ENCODE assay signal across 8 cellular contexts in genomic region chr3:58585005-58585786, GRCh38. TPM values are rescaled to one million over a fixed set of nuclear protein-coding genes. Genes with fewer than 3 reads are reported as not detected.
DNase-seq lines count a peak whose midpoint lies in the region; ATAC-seq, FAIRE-seq and TF ChIP-seq lines count a peak whose summit lies in the region.

No MANE protein-coding gene starts in this region.

- peak; percentile 48 for DNase-seq in A172 (ENCODE audit: low spot score)
- peak; percentile 55 for DNase-seq in NCI-H510A (lab: John Stamatoyannopoulos, UW)
- peak; percentile 3 to 8 for DNase-seq in activated CD8-positive, alpha-beta memory T cell treated with anti-CD3 and anti-CD28 coated beads for 1 hour (ENCODE audit: extremely low read depth in 1 of 2, low read depth in 1 of 2)
- DNase-seq in H1 (ENCODE audit: low read depth in 1 of 2, low spot score in 2 of 2) = peak in 1 of 2 experiments; percentile 88
- peak; percentile 88 for DNase-seq in mesendoderm
- peak; percentile 17 for DNase-seq in stimulated activated CD8-positive, alpha-beta memory T cell treated with anti-CD3 and anti-CD28 coated beads, Interleukin-12 subunit alpha, Interleukin-12 subunit beta, amount 100 ng/mL, for 24 hours (ENCODE audit: extremely low read depth)

- 0 out of 3 replicates have a peak, but pooled peaks of 1 of the 2 experiments have one; percentile 36 for TF ChIP-seq EP300 in H1 (IDR thresholded peaks at IDR 0.05; ENCODE audit: borderline replicate concordance in 1 of 2, low read depth in 2 of 2, low read length in 2 of 2)

- CTCF ChIA-PET in H1 (lab: Charles Lee; ENCODE audit: partially characterized antibody) = interaction anchor here (1.0 to 40.0 kb wide), 11 partner anchors 9 to 60 kb away, joined by 3 to 994 read pairs (median 6); no protein-coding TSS in a partner anchor

- H2BK15ac ChIP-seq in H1 (ENCODE audit: low read length) (0 out of 2 replicates have a peak overlapping the region, but pooled peaks have one; percentile 53), mesendoderm (replicated peaks; ENCODE audit: low read depth) (no peak overlapping the region)

- no peak overlapping the region for H2BK5ac ChIP-seq in H1 (ENCODE audit: low read depth, low read length)
- H2BK5ac ChIP-seq in mesendoderm (ENCODE audit: low read length) = no peak overlapping the region

- H3K36me3 ChIP-seq in H1 (ENCODE audit: control insufficient read depth in 2 of 4, insufficient read depth in 4 of 4, low read length in 3 of 4) (no peaks in the 10 kb centered on the region), mesendoderm (ENCODE audit: control insufficient read depth, insufficient read depth, low read length) (no peaks in the 10 kb centered on the region)

- H3K4me3 ChIP-seq in H1 (ENCODE audit: extremely low read depth in 1 of 4, insufficient read depth in 2 of 4, low read depth in 3 of 4, low read length in 4 of 4) (peak overlapping the region; percentile 5 to 47 (median 18); a peak in 6 of 8 replicates), mesendoderm (ENCODE audit: low read length) (peak overlapping the region; percentile 18)

- H3K9me3 ChIP-seq in H1 (ENCODE audit: insufficient read depth in 2 of 2, low read depth in 1 of 2, low read length in 1 of 2) = no peaks in the 10 kb centered on the region

- no peak overlapping the region for H3K56ac ChIP-seq in H1 (replicated peaks; ENCODE audit: insufficient read length, low read depth, low read length)
- peak overlapping the region; percentile 75 for H3K56ac ChIP-seq in mesendoderm (ENCODE audit: low read length)

- POLR2A ChIA-PET in H1 (lab: Charles Lee; ENCODE audit: partially characterized antibody) = interaction anchor here (0.6 to 1.5 kb wide), 3 partner anchors 11 to 485 kb away, joined by 3 to 8 read pairs (median 4); no protein-coding TSS in a partner anchor

- peak overlapping the region; percentile 62; the same call in 1 of the 2 replicates for H2BK12ac ChIP-seq in H1 (ENCODE audit: low read depth, low read length)

- H2AK5ac ChIP-seq in H1 (ENCODE audit: low read depth, low read length) (no peak overlapping the region), mesendoderm (ENCODE audit: low read length) (no peak overlapping the region)

- peak overlapping the region; percentile 72; the same call in 1 of the 2 replicates for H2BK20ac ChIP-seq in H1 (ENCODE audit: low read length)

- WGBS in H1 (ENCODE audit: extremely low coverage in 1 of 2, insufficient coverage in 1 of 2, insufficient read length in 1 of 2, insufficient replicate concordance in 2 of 2, low coverage in 1 of 2, low lambda C conversion rate in 2 of 2, missing lambda C conversion rate in 1 of 2), 2 experiments = 25% methylated on average over 44 of the region's 46 CpGs; no CpG with 5 or more reads in 1 of the 2 experiments
- no CpG with 5 or more reads among the region's 46 CpGs for WGBS in mesendoderm (ENCODE audit: extremely low coverage, insufficient coverage, low lambda C conversion rate)

- H3K27me3 ChIP-seq in H1 (replicated peaks in 1 of 4; ENCODE audit: control insufficient read depth in 3 of 4, extremely low read depth in 1 of 4, insufficient read depth in 3 of 4, low read length in 3 of 4) (peaks cover 7 to 35% (median 31%) of the 10 kb centered on the region in 4 experiments), mesendoderm (ENCODE audit: insufficient read depth, low read length, poor library complexity) (peaks cover 19% of the 10 kb centered on the region)

- ATAC-seq in GM18511 (IDR thresholded peaks at IDR 0.05; ENCODE audit: unreplicated experiment) = peak; percentile 91
- ATAC-seq in HG03135 (IDR thresholded peaks at IDR 0.05; ENCODE audit: unreplicated experiment) = peak; percentile 90

- no peaks in the 10 kb centered on the region for H3K79me1 ChIP-seq in H1 (ENCODE audit: low read depth, low read length)
- H3K79me1 ChIP-seq in mesendoderm (ENCODE audit: low read length) = no peaks in the 10 kb centered on the region

- H3K18ac ChIP-seq in H1 (ENCODE audit: extremely low read depth, low read length) (no peak overlapping the region; the same call in 1 of the 2 replicates), mesendoderm (ENCODE audit: low read length) (no peak overlapping the region)

- no peak overlapping the region for H3K4ac ChIP-seq in H1 (replicated peaks; ENCODE audit: insufficient read length, low read depth, low read length)
- H3K4ac ChIP-seq in mesendoderm (ENCODE audit: low read depth, low read length) = no peak overlapping the region

- H4K5ac ChIP-seq in H1 (ENCODE audit: insufficient read length, low read depth, low read length) (no peak overlapping the region), mesendoderm (ENCODE audit: low read length) (no peak overlapping the region)

- H3K79me2 ChIP-seq in H1 (ENCODE audit: control insufficient read depth in 1 of 2, insufficient read depth in 2 of 2, low read length in 2 of 2) (no peaks in the 10 kb centered on the region), mesendoderm (ENCODE audit: control insufficient read depth, insufficient read depth, low read length) (no peaks in the 10 kb centered on the region)

- no peak overlapping the region; the same call in 1 of the 2 replicates for H4K8ac ChIP-seq in H1 (ENCODE audit: extremely low read depth, insufficient read depth, low read length)
- H4K8ac ChIP-seq in mesendoderm (ENCODE audit: low read depth, low read length) = no peak overlapping the region

- no peak overlapping the region for H3K14ac ChIP-seq in H1 (ENCODE audit: insufficient read length)

- no peak overlapping the region for H2BK120ac ChIP-seq in H1 (replicated peaks; ENCODE audit: low read depth, low read length)
- H2BK120ac ChIP-seq in mesendoderm (ENCODE audit: low read depth, low read length) = no peak overlapping the region

- peak; percentile 68 to 82 (median 77) for TF ChIP-seq CTCF in H1 (IDR thresholded peaks at IDR 0.05; ENCODE audit: control extremely low read depth in 1 of 3, insufficient read depth in 1 of 3, low read depth in 1 of 3, low read length in 3 of 3)

- no peak for TF ChIP-seq POLR2A in H1 (IDR thresholded peaks at IDR 0.05; ENCODE audit: control extremely low read depth in 1 of 2, low read depth in 2 of 2, low read length in 2 of 2)

- 0 out of 2 replicates have a peak overlapping the region, but pooled peaks have one; percentile 40 for H2AFZ ChIP-seq in H1 (ENCODE audit: low read length)

- peaks cover 2% of the 10 kb centered on the region; the same call in 1 of the 2 replicates for H3K23me2 ChIP-seq in H1 (ENCODE audit: low read depth, low read length)

- no peak for FAIRE-seq in H1 (lab: Jason Lieb, UNC)

- TF ChIP-seq RAD21 in H1 (IDR thresholded peaks at IDR 0.05 in 1 of 2, conservative IDR thresholded peaks at IDR 0.05 in 1 of 2; ENCODE audit: low read depth in 2 of 2, low read length in 2 of 2) = peak; percentile 38 to 57

- H3K9ac ChIP-seq in H1 (replicated peaks in 1 of 4; ENCODE audit: extremely low read depth in 1 of 4, low read depth in 3 of 4, low read length in 3 of 4) (no peak overlapping the region), mesendoderm (ENCODE audit: low read length) (peak overlapping the region; percentile 42)

- H4K20me1 ChIP-seq in H1 (replicated peaks in 1 of 2; ENCODE audit: control insufficient read depth in 1 of 2, insufficient read depth in 2 of 2, low read length in 2 of 2) = peaks cover 0 to 5% of the 10 kb centered on the region in 2 experiments

- H3K23ac ChIP-seq in H1 (ENCODE audit: insufficient read length) = no peak overlapping the region
- H3K23ac ChIP-seq in mesendoderm (ENCODE audit: low read length) = no peak overlapping the region

- H3K4me2 ChIP-seq in H1 (ENCODE audit: insufficient read depth in 1 of 2, low read depth in 2 of 2, low read length in 2 of 2) (peak overlapping the region; percentile 64 to 72), mesendoderm (ENCODE audit: low read length) (peak overlapping the region; percentile 53)

- H3K4me1 ChIP-seq in H1 (replicated peaks in 1 of 4; ENCODE audit: control insufficient read depth in 3 of 4, insufficient read depth in 4 of 4, low read length in 3 of 4) (peaks cover 5 to 21% (median 12%) of the 10 kb centered on the region in 4 experiments; a peak in 6 of 7 replicates), mesendoderm (ENCODE audit: control insufficient read depth, low read depth, low read length) (peaks cover 3% of the 10 kb centered on the region)

- no peak overlapping the region for H3K27ac ChIP-seq in H1 (ENCODE audit: low read depth, low read length)
- H3K27ac ChIP-seq in mesendoderm (ENCODE audit: low read depth, low read length) = no peak overlapping the region

- no peak overlapping the region for H4K91ac ChIP-seq in H1 (replicated peaks; ENCODE audit: insufficient read length, low read length)

TF ChIP-seq in H1, 55 proteins besides CTCF, POLR2A, EP300 and RAD21 (continues in another document):
- TF ChIP-seq SIN3A (conservative IDR thresholded peaks at IDR 0.05 in 1 of 2, IDR thresholded peaks at IDR 0.05 in 1 of 2; ENCODE audit: low read depth in 1 of 2, low read length in 2 of 2) = 0 out of 4 replicates have a peak, but pooled peaks of 1 of the 2 experiments have one; percentile 55
- TF ChIP-seq GTF2F1 (IDR thresholded peaks at IDR 0.05; ENCODE audit: borderline replicate concordance, low read depth, low read length) = no peak
- TF ChIP-seq YY1 (IDR thresholded peaks at IDR 0.05; ENCODE audit: low read depth, low read length) = no peak

RNA-seq across cellular contexts. Expression of gene FAM107A, which starts 8.0 kb away (rescaled TPM):
- total RNA-seq in A172 (2014; rRNA removed; shearing (Covaris generic)) = not detected in 2 replicates
- total RNA-seq in H1 (2021; fragmentation: NEBNext Ultra II Directional; extraction: Animal tissue kit (Norgen Biotek cat#: 25700)) = 0.57 and 0.65 TPM in 2 replicates
- 0.51 and 1.1 TPM in 2 replicates for polyA plus RNA-seq in H1 (2011; rRNA removed)
- 0.83 TPM for polyA plus RNA-seq in H1 (2011; cell fraction: cytosol; rRNA removed)
- polyA plus RNA-seq in H1 (2011; cell fraction: nucleus; rRNA removed) = 0.61 TPM
- polyA plus RNA-seq in H1 (2012, experiment 1 of 2) = 0.16 to 0.23 TPM (median 0.22 TPM) in 4 replicates
- 0.33 TPM for polyA plus RNA-seq in H1 (2012, experiment 2 of 2)
- 0.53 TPM for polyA plus RNA-seq in H1 (2013, experiment 1 of 2)
- 0.50 TPM for polyA plus RNA-seq in H1 (2013, experiment 2 of 2)
- 0.05 and 0.60 TPM in 2 replicates for polyA minus RNA-seq in H1 (2011; rRNA and poly(A)+ RNA removed)
- 1.0 TPM for polyA minus RNA-seq in H1 (2011; cell fraction: cytosol; rRNA and poly(A)+ RNA removed)
- 0.40 TPM for polyA minus RNA-seq in H1 (2011; cell fraction: nucleus; rRNA and poly(A)+ RNA removed)
- polyA plus RNA-seq in mesendoderm (2013, experiment 1 of 2) = 0.63 TPM
- polyA plus RNA-seq in mesendoderm (2013, experiment 2 of 2) = 0.76 TPM

RNA-seq across cellular contexts. Expression of gene ACOX2, which starts 48.2 kb away (rescaled TPM):
- total RNA-seq in A172 (2014; rRNA removed; shearing (Covaris generic)) = 2.2 and 5.4 TPM in 2 replicates
- total RNA-seq in H1 (2021; fragmentation: NEBNext Ultra II Directional; extraction: Animal tissue kit (Norgen Biotek cat#: 25700)) = 3.1 and 3.2 TPM in 2 replicates
- 7.3 and 9.2 TPM in 2 replicates for polyA plus RNA-seq in H1 (2011; rRNA removed)
- polyA plus RNA-seq in H1 (2011; cell fraction: cytosol; rRNA removed) = 4.7 TPM
- 5.0 TPM for polyA plus RNA-seq in H1 (2011; cell fraction: nucleus; rRNA removed)
- polyA plus RNA-seq in H1 (2012, experiment 1 of 2) = 2.3 to 4.8 TPM (median 4.1 TPM) in 4 replicates
- 4.8 TPM for polyA plus RNA-seq in H1 (2012, experiment 2 of 2)
- 3.9 TPM for polyA plus RNA-seq in H1 (2013, experiment 1 of 2)
- polyA plus RNA-seq in H1 (2013, experiment 2 of 2) = 3.5 TPM
- 7.2 and 8.5 TPM in 2 replicates for polyA minus RNA-seq in H1 (2011; rRNA and poly(A)+ RNA removed)
- 1.5 TPM for polyA minus RNA-seq in H1 (2011; cell fraction: cytosol; rRNA and poly(A)+ RNA removed)
- 2.5 TPM for polyA minus RNA-seq in H1 (2011; cell fraction: nucleus; rRNA and poly(A)+ RNA removed)
- 7.6 TPM for polyA plus RNA-seq in mesendoderm (2013, experiment 1 of 2)
- 8.1 TPM for polyA plus RNA-seq in mesendoderm (2013, experiment 2 of 2)
